In genomic region chr10:97687785-97688781, GRCh38 we compare ENCODE assay signal across 1 cellular context.
TF ChIP-seq lines count a peak whose summit lies in the region.

No MANE protein-coding gene starts in this region.

TF ChIP-seq in GM12878, 131 proteins besides CTCF, POLR2A, EP300 and RAD21:
- 0 out of 2 replicates have a peak, but pooled peaks have one; percentile 15 for TF ChIP-seq ZBTB40 (IDR thresholded peaks at IDR 0.05; ENCODE audit: borderline replicate concordance)
- no peak for TF ChIP-seq HCFC1 (IDR thresholded peaks at IDR 0.05; ENCODE audit: low read length)
